8 cellular contexts compared by ENCODE assay signal in genomic region chr12:122974892-122975789, GRCh38. TPM values are rescaled to one million over a fixed set of nuclear protein-coding genes. Genes with fewer than 3 reads are reported as not detected.
DNase-seq lines count a peak whose midpoint lies in the region; ATAC-seq, FAIRE-seq and TF ChIP-seq lines count a peak whose summit lies in the region.

OGFOD2 (plus strand) TSS chr12:122975244; CDS start chr12:122975252, 8 bp downstream.

- peaks cover 14% of the 10 kb centered on the region for H3K23me2 ChIP-seq in H1 (ENCODE audit: low read depth, low read length)

- FAIRE-seq in H1 (lab: Jason Lieb, UNC), result no peak

- TF ChIP-seq EP300 in H1 (IDR thresholded peaks at IDR 0.05; ENCODE audit: borderline replicate concordance in 1 of 2, low read depth in 2 of 2, low read length in 2 of 2), result no peak

- TF ChIP-seq RAD21 in H1 (IDR thresholded peaks at IDR 0.05 in 1 of 2, conservative IDR thresholded peaks at IDR 0.05 in 1 of 2; ENCODE audit: low read depth in 2 of 2, low read length in 2 of 2), result no peak

- H3K9ac ChIP-seq in H1 (replicated peaks in 1 of 4; ENCODE audit: extremely low read depth in 1 of 4, low read depth in 3 of 4, low read length in 3 of 4) (peak within 1 kb of the TSS; percentile 46 to 81 (median 79)), mesendoderm (ENCODE audit: low read length) (peak within 1 kb of the TSS; percentile 97)

- H3K9me3 ChIP-seq in H1 (ENCODE audit: insufficient read depth in 2 of 2, low read depth in 1 of 2, low read length in 1 of 2), result no peaks in the 10 kb centered on the region

- peak within 1 kb of the TSS; percentile 98 for H2BK15ac ChIP-seq in H1 (ENCODE audit: low read length)
- peak within 1 kb of the TSS; percentile 22 for H2BK15ac ChIP-seq in mesendoderm (replicated peaks; ENCODE audit: low read depth)

- H4K20me1 ChIP-seq in H1 (replicated peaks in 1 of 2; ENCODE audit: control insufficient read depth in 1 of 2, insufficient read depth in 2 of 2, low read length in 2 of 2), result peaks cover 0 to 4% of the 10 kb centered on the region in 2 experiments

- no peak within 1 kb of the TSS for H3K14ac ChIP-seq in H1 (ENCODE audit: insufficient read length)

- H4K5ac ChIP-seq in H1 (ENCODE audit: insufficient read length, low read depth, low read length) (peak within 1 kb of the TSS; percentile 94), mesendoderm (ENCODE audit: low read length) (no peak within 1 kb of the TSS)

- H3K79me1 ChIP-seq in H1 (ENCODE audit: low read depth, low read length), result peaks cover 7% of the 10 kb centered on the region; the same call in 1 of the 2 replicates
- H3K79me1 ChIP-seq in mesendoderm (ENCODE audit: low read length), result peaks cover 10% of the 10 kb centered on the region

- WGBS in H1 (ENCODE audit: extremely low coverage in 1 of 2, insufficient coverage in 1 of 2, insufficient read length in 1 of 2, insufficient replicate concordance in 2 of 2, low coverage in 1 of 2, low lambda C conversion rate in 2 of 2, missing lambda C conversion rate in 1 of 2), 2 experiments, result 2% methylated on average over 46 of the region's 66 CpGs; no CpG with 5 or more reads in 1 of the 2 experiments
- WGBS in mesendoderm (ENCODE audit: extremely low coverage, insufficient coverage, low lambda C conversion rate), result no CpG with 5 or more reads among the region's 66 CpGs

- H3K36me3 ChIP-seq in H1 (ENCODE audit: control insufficient read depth in 2 of 4, insufficient read depth in 4 of 4, low read length in 3 of 4), result no peaks in the 10 kb centered on the region
- peaks cover 1% of the 10 kb centered on the region for H3K36me3 ChIP-seq in mesendoderm (ENCODE audit: control insufficient read depth, insufficient read depth, low read length)

- no peak within 1 kb of the TSS for H2BK20ac ChIP-seq in H1 (ENCODE audit: low read length)

- H3K23ac ChIP-seq in H1 (ENCODE audit: insufficient read length) (no peak within 1 kb of the TSS), mesendoderm (ENCODE audit: low read length) (peak within 1 kb of the TSS; percentile 98)

- peak; percentile 63 for ATAC-seq in GM21367 (IDR thresholded peaks at IDR 0.05; ENCODE audit: unreplicated experiment)

- H2BK12ac ChIP-seq in H1 (ENCODE audit: low read depth, low read length), result peak within 1 kb of the TSS; percentile 52; the same call in 1 of the 2 replicates

- CTCF ChIA-PET in H1 (lab: Charles Lee; ENCODE audit: partially characterized antibody), result interaction anchor here (0.9 to 2.1 kb wide), 7 partner anchors 23 to 129 kb away, joined by 3 to 4 read pairs (median 3); no protein-coding TSS in a partner anchor

- TF ChIP-seq CTCF in H1 (IDR thresholded peaks at IDR 0.05; ENCODE audit: control extremely low read depth in 1 of 3, insufficient read depth in 1 of 3, low read depth in 1 of 3, low read length in 3 of 3), result no peak

- H3K4me1 ChIP-seq in H1 (replicated peaks in 1 of 4; ENCODE audit: control insufficient read depth in 3 of 4, insufficient read depth in 4 of 4, low read length in 3 of 4), result peaks cover 0 to 15% (median 8%) of the 10 kb centered on the region in 4 experiments; a peak in 6 of 7 replicates
- peaks cover 6% of the 10 kb centered on the region for H3K4me1 ChIP-seq in mesendoderm (ENCODE audit: control insufficient read depth, low read depth, low read length)

- H2AK5ac ChIP-seq in H1 (ENCODE audit: low read depth, low read length) (no peak within 1 kb of the TSS), mesendoderm (ENCODE audit: low read length) (peak within 1 kb of the TSS; percentile 6)

- POLR2A ChIA-PET in H1 (lab: Charles Lee; ENCODE audit: partially characterized antibody), result interaction anchor here (0.6 to 3.3 kb wide), 16 partner anchors 8 to 409 kb away, joined by 3 to 21 read pairs (median 4); partner anchors contain the start of genes ABCB9, HIP1R, KMT5A and MPHOSPH9

- H3K27me3 ChIP-seq in H1 (replicated peaks in 1 of 4; ENCODE audit: control insufficient read depth in 3 of 4, extremely low read depth in 1 of 4, insufficient read depth in 3 of 4, low read length in 3 of 4) (no peaks in the 10 kb centered on the region), mesendoderm (ENCODE audit: insufficient read depth, low read length, poor library complexity) (no peaks in the 10 kb centered on the region)

- H4K91ac ChIP-seq in H1 (replicated peaks; ENCODE audit: insufficient read length, low read length), result peak within 1 kb of the TSS; percentile 88

- TF ChIP-seq POLR2A in H1 (IDR thresholded peaks at IDR 0.05; ENCODE audit: control extremely low read depth in 1 of 2, low read depth in 2 of 2, low read length in 2 of 2), result peak in 1 of 2 experiments; percentile 40; a peak in 2 of 3 replicates

- H3K4me2 ChIP-seq in H1 (ENCODE audit: insufficient read depth in 1 of 2, low read depth in 2 of 2, low read length in 2 of 2) (peak within 1 kb of the TSS; percentile 83 to 96), mesendoderm (ENCODE audit: low read length) (peak within 1 kb of the TSS; percentile 89)

- peak within 1 kb of the TSS; percentile 92 for H2AFZ ChIP-seq in H1 (ENCODE audit: low read length)

- H2BK5ac ChIP-seq in H1 (ENCODE audit: low read depth, low read length) (peak within 1 kb of the TSS; percentile 98), mesendoderm (ENCODE audit: low read length) (peak within 1 kb of the TSS; percentile 75)

- peak; percentile 88 for DNase-seq in COLO829 (ENCODE audit: low spot score)
- peak; percentile 87 for DNase-seq in HT1080 (ENCODE audit: low read depth)
- peak; percentile 91 to 92 for DNase-seq in NOMO-1 (lab: John Stamatoyannopoulos, UW; ENCODE audit: unreplicated experiment in 2 of 2)
- DNase-seq in activated CD8-positive, alpha-beta memory T cell treated with anti-CD3 and anti-CD28 coated beads for 4 hours (ENCODE audit: low read depth in 2 of 2), result peak; percentile 83 to 86
- DNase-seq in H1 (ENCODE audit: low read depth in 1 of 2, low spot score in 2 of 2), result peak; percentile 51 to 91
- DNase-seq in mesendoderm, result peak; percentile 94
- peak; percentile 88 for DNase-seq in stimulated activated CD8-positive, alpha-beta memory T cell treated with anti-CD3 and anti-CD28 coated beads, Interleukin-12 subunit alpha, Interleukin-12 subunit beta, amount 100 ng/mL, for 4 hours (ENCODE audit: low read depth)

- H3K79me2 ChIP-seq in H1 (ENCODE audit: control insufficient read depth in 1 of 2, insufficient read depth in 2 of 2, low read length in 2 of 2) (peaks cover 0 to 10% of the 10 kb centered on the region in 2 experiments; a peak in 1 of 4 replicates), mesendoderm (ENCODE audit: control insufficient read depth, insufficient read depth, low read length) (peaks cover 5% of the 10 kb centered on the region)

- H2BK120ac ChIP-seq in H1 (replicated peaks; ENCODE audit: low read depth, low read length) (no peak within 1 kb of the TSS), mesendoderm (ENCODE audit: low read depth, low read length) (peak within 1 kb of the TSS; percentile 62)

- H3K4me3 ChIP-seq in H1 (ENCODE audit: extremely low read depth in 1 of 4, insufficient read depth in 2 of 4, low read depth in 3 of 4, low read length in 4 of 4) (peak within 1 kb of the TSS; percentile 85 to 96 (median 89)), mesendoderm (ENCODE audit: low read length) (peak within 1 kb of the TSS; percentile 78)

- H3K56ac ChIP-seq in H1 (replicated peaks; ENCODE audit: insufficient read length, low read depth, low read length) (peak within 1 kb of the TSS; percentile 94), mesendoderm (ENCODE audit: low read length) (peak within 1 kb of the TSS; percentile 99)

- H3K27ac ChIP-seq in H1 (ENCODE audit: low read depth, low read length) (peak within 1 kb of the TSS; percentile 72), mesendoderm (ENCODE audit: low read depth, low read length) (peak within 1 kb of the TSS; percentile 80)

- H3K4ac ChIP-seq in H1 (replicated peaks; ENCODE audit: insufficient read length, low read depth, low read length), result peak within 1 kb of the TSS; percentile 83
- H3K4ac ChIP-seq in mesendoderm (ENCODE audit: low read depth, low read length), result peak within 1 kb of the TSS; percentile 95

- peak within 1 kb of the TSS; percentile 98 for H4K8ac ChIP-seq in H1 (ENCODE audit: extremely low read depth, insufficient read depth, low read length)
- no peak within 1 kb of the TSS for H4K8ac ChIP-seq in mesendoderm (ENCODE audit: low read depth, low read length)

- H3K18ac ChIP-seq in H1 (ENCODE audit: extremely low read depth, low read length), result peak within 1 kb of the TSS; percentile 81
- peak within 1 kb of the TSS; percentile 97 for H3K18ac ChIP-seq in mesendoderm (ENCODE audit: low read length)

TF ChIP-seq in H1, 55 proteins besides CTCF, POLR2A, EP300 and RAD21 (continues in another document):
- TF ChIP-seq CTBP2 (IDR thresholded peaks at IDR 0.05; ENCODE audit: borderline replicate concordance, insufficient read depth, insufficient read length, low read length) (no peak), TAF1 (IDR thresholded peaks at IDR 0.05; ENCODE audit: low read depth, low read length) (no peak; the same call in none of the 2 replicates), FOSL1 (IDR thresholded peaks at IDR 0.05; ENCODE audit: insufficient read depth, low read depth, low read length) (no peak), PHF8 (conservative IDR thresholded peaks at IDR 0.05; ENCODE audit: low read depth, low read length) (peak; percentile 76), TBP (IDR thresholded peaks at IDR 0.05; ENCODE audit: low read depth, low read length) (peak; percentile 63), TAF7 (optimal IDR thresholded peaks at IDR 0.05; ENCODE audit: borderline replicate concordance, low read depth, low read length) (peak; percentile 26), POLR2AphosphoS5 (IDR thresholded peaks at IDR 0.05; ENCODE audit: low read depth, low read length) (no peak), TCF12 (IDR thresholded peaks at IDR 0.05; ENCODE audit: low read depth, low read length) (no peak), TEAD4 (IDR thresholded peaks at IDR 0.05; ENCODE audit: low read depth, low read length) (no peak), KDM5A (IDR thresholded peaks at IDR 0.05; ENCODE audit: low read length) (peak; percentile 57), BRCA1 (IDR thresholded peaks at IDR 0.05; ENCODE audit: low read depth, low read length) (no peak)

RNA-seq across cellular contexts. Expression of gene OGFOD2, which starts in this region (rescaled TPM):
- total RNA-seq in HT1080 (2014; rRNA removed; shearing (Covaris generic)), result 19.4 and 22.7 TPM in 2 replicates
- 21.8 and 31.7 TPM in 2 replicates for polyA plus RNA-seq in HT1080 (2015; cell fraction: cytosol; rRNA removed)
- 51.5 and 52.7 TPM in 2 replicates for polyA plus RNA-seq in HT1080 (2015; cell fraction: nucleus; rRNA removed)
- total RNA-seq in H1 (2021; fragmentation: NEBNext Ultra II Directional; extraction: Animal tissue kit (Norgen Biotek cat#: 25700)), result 17.3 and 17.4 TPM in 2 replicates
- polyA plus RNA-seq in H1 (2011; rRNA removed), result 20.3 and 35.6 TPM in 2 replicates
- polyA plus RNA-seq in H1 (2011; cell fraction: cytosol; rRNA removed), result 27.1 TPM
- 58.8 TPM for polyA plus RNA-seq in H1 (2011; cell fraction: nucleus; rRNA removed)
- polyA plus RNA-seq in H1 (2012, experiment 1 of 2), result 6.5 to 12.5 TPM (median 11.5 TPM) in 4 replicates
- polyA plus RNA-seq in H1 (2012, experiment 2 of 2), result 9.1 TPM
- 5.4 TPM for polyA plus RNA-seq in H1 (2013, experiment 1 of 2)
- polyA plus RNA-seq in H1 (2013, experiment 2 of 2), result 5.4 TPM
- 10.5 and 13.0 TPM in 2 replicates for polyA minus RNA-seq in H1 (2011; rRNA and poly(A)+ RNA removed)
- polyA minus RNA-seq in H1 (2011; cell fraction: cytosol; rRNA and poly(A)+ RNA removed), result 10.9 TPM
- 27.0 TPM for polyA minus RNA-seq in H1 (2011; cell fraction: nucleus; rRNA and poly(A)+ RNA removed)
- polyA plus RNA-seq in mesendoderm (2013, experiment 1 of 2), result 5.2 TPM
- 4.9 TPM for polyA plus RNA-seq in mesendoderm (2013, experiment 2 of 2)

Comparison
In these comparisons a context has a peak if more than half of its experiments do, and no peak if none do; other contexts are left out.
1. Peak in every context shown above with its lines: DNase-seq, ATAC-seq, H3K4me3 ChIP-seq and H3K27ac ChIP-seq.